Comparison of ENCODE assay signal across 9 cellular contexts in genomic region chr6:47479874-47480273, GRCh38. TPM values are rescaled to one million over a fixed set of nuclear protein-coding genes. Genes with fewer than 3 reads are reported as not detected.
DNase-seq lines count a peak whose midpoint lies in the region; ATAC-seq and TF ChIP-seq lines count a peak whose summit lies in the region.
"Had no signal": no experiment of that assay in that cellular context is flagged by ENCODE, and none has a peak within 500 bp of the region (broad histone marks: within the 10 kb centered on the region; RNA-seq: fewer than 3 reads in every experiment).

No MANE protein-coding gene starts in this region.

- H3K9me3 ChIP-seq in RWPE2 (ENCODE audit: severe bottlenecking) = no peaks in the 10 kb centered on the region

- H3K27ac Mint-ChIP-seq in activated CD8-positive, alpha-beta memory T cell treated with anti-CD3 and anti-CD28 coated beads, Interleukin-2, amount 10 ng/mL, durations not matched to agents 7 days and 5 days = no peak overlapping the region

- H3K9me3 Mint-ChIP-seq in activated CD8-positive, alpha-beta memory T cell treated with anti-CD3 and anti-CD28 coated beads, Interleukin-2, amount 10 ng/mL, durations not matched to agents 7 days and 5 days (ENCODE audit: low read depth) = no peaks in the 10 kb centered on the region

- H3K4me3 ChIP-seq in RWPE2 (ENCODE audit: severe bottlenecking) (peak overlapping the region; percentile 92), fibroblast of villous mesenchyme (ENCODE audit: low read depth, low read length) (peak overlapping the region; percentile 78), retinal pigment epithelial cell (ENCODE audit: low read length) (peak overlapping the region; percentile 92)

- no peak for DNase-seq in activated CD8-positive, alpha-beta memory T cell treated with anti-CD3 and anti-CD28 coated beads, Interleukin-2, amount 10 ng/mL, durations not matched to agents 7 days and 5 days
- DNase-seq in activated CD8-positive, alpha-beta memory T cell treated with anti-CD3 and anti-CD28 coated beads, Interleukin-2, amount 50 U/mL, for 4 hours = no peak
- DNase-seq in RWPE2 (ENCODE audit: low spot score) (no peak), fibroblast of villous mesenchyme (ENCODE audit: low read depth) (no peak), retinal pigment epithelial cell (ENCODE audit: low read depth) (no peak), activated gamma-delta T cell treated with Interleukin-2 at 50 U/mL for 16 hours (no peak), cortex of kidney (lab: John Stamatoyannopoulos, UW) (no peak), NCI-H1105 treated with DMSO at 0.1 percent for 48 hours (lab: John Stamatoyannopoulos, UW) (no peak)
- DNase-seq: NCI-H1417 treated with DMSO at 0.1 percent for 48 hours had no signal

- peak overlapping the region; percentile 29 for H3K4me3 Mint-ChIP-seq in activated CD8-positive, alpha-beta memory T cell treated with anti-CD3 and anti-CD28 coated beads, Interleukin-2, amount 10 ng/mL, durations not matched to agents 7 days and 5 days

- no peaks in the 10 kb centered on the region for H3K27me3 ChIP-seq in RWPE2 (ENCODE audit: insufficient read depth, poor library complexity, severe bottlenecking)

- CTCF ChIA-PET in activated CD8-positive, alpha-beta memory T cell treated with anti-CD3 and anti-CD28 coated beads, Interleukin-2, amount 10 ng/mL, durations not matched to agents 7 days and 5 days (lab: Charles Lee) = interaction anchor here (4.7 kb wide), 1 partner anchor 66 kb away, joined by 33 read pairs; no protein-coding TSS in a partner anchor

- H3K36me3 Mint-ChIP-seq in activated CD8-positive, alpha-beta memory T cell treated with anti-CD3 and anti-CD28 coated beads, Interleukin-2, amount 10 ng/mL, durations not matched to agents 7 days and 5 days = peaks cover 1% of the 10 kb centered on the region

- peaks cover 44% of the 10 kb centered on the region for H3K4me1 Mint-ChIP-seq in activated CD8-positive, alpha-beta memory T cell treated with anti-CD3 and anti-CD28 coated beads, Interleukin-2, amount 10 ng/mL, durations not matched to agents 7 days and 5 days

- H3K27ac ChIP-seq in RWPE2 (ENCODE audit: poor library complexity, severe bottlenecking) = no peak overlapping the region

- peaks cover 49% of the 10 kb centered on the region for H3K4me1 ChIP-seq in RWPE2 (ENCODE audit: insufficient read depth, poor library complexity, severe bottlenecking)

- TF ChIP-seq CTCF in RWPE2 (IDR thresholded peaks at IDR 0.05; ENCODE audit: poor library complexity, severe bottlenecking) = no peak
- no peak for TF ChIP-seq CTCF in fibroblast of villous mesenchyme (IDR thresholded peaks at IDR 0.05; ENCODE audit: insufficient read depth, low read depth, low read length)
- TF ChIP-seq CTCF in retinal pigment epithelial cell (conservative IDR thresholded peaks at IDR 0.05; ENCODE audit: low read depth, low read length) = no peak

- no peaks in the 10 kb centered on the region for H3K27me3 Mint-ChIP-seq in activated CD8-positive, alpha-beta memory T cell treated with anti-CD3 and anti-CD28 coated beads, Interleukin-2, amount 10 ng/mL, durations not matched to agents 7 days and 5 days

- ATAC-seq in activated CD8-positive, alpha-beta memory T cell treated with anti-CD3 and anti-CD28 coated beads, Interleukin-2, amount 10 ng/mL, durations not matched to agents 7 days and 5 days = no peak
- ATAC-seq in RWPE2 (ENCODE audit: low read depth) = no peak

- no peaks in the 10 kb centered on the region; the same call in 1 of the 2 replicates for H3K36me3 ChIP-seq in RWPE2 (ENCODE audit: low read depth)

RNA-seq across cellular contexts. Expression of gene CD2AP, which starts 2.3 kb away (rescaled TPM):
- total RNA-seq in activated CD8-positive, alpha-beta memory T cell treated with anti-CD3 and anti-CD28 coated beads, Interleukin-2, amount 10 ng/mL, durations not matched to agents 7 days and 5 days = 10 to 100 TPM; 25.5 to 30.9 TPM
- 30.0 and 41.0 TPM in 2 replicates for total RNA-seq in fibroblast of villous mesenchyme
